Comparison of ENCODE assay signal across 13 cellular contexts in the genomic region with DNA sequence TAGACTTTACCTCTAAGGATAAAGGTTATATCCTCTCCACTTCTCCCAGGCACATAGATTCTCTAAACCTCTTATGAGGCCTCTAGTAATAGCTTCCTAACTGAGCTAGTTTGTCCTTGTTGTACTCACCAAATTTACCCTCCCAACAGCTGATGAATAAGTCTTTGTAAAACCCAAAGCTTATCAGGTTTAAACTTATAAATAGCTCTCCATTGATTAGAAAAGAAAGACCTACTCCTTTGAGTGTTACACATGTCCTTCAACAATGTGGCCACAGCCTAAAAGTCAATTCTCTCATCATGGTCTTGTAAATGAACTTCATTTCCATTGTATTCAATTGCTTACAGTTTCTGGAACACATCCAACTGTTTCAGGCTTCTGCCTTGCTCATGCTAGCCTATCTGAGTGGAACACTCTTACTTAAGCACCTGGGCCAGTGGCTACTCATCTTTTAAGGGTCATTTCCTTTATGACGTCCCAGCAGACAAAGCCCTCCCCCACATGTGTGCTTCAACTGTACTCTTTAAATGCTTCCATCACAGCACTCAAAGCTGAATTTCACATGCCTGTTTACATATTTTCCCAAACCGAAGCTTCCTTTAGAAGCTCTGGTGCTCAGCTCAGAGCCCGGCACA.
A peak's percentile ranks its signal among the peaks of the same experiment; 100 is the strongest.
DNase-seq lines count a peak whose midpoint lies in the region; ATAC-seq, FAIRE-seq and TF ChIP-seq lines count a peak whose summit lies in the region.
"Had no signal": no experiment of that assay in that cellular context is flagged by ENCODE, and none has a peak within 500 bp of the region (broad histone marks: within the 10 kb centered on the region; RNA-seq: fewer than 3 reads in every experiment).

No MANE protein-coding gene starts in this region.

- peaks cover 37% of the 10 kb centered on the region for H3K4me1 Mint-ChIP-seq in GM23338
- peaks cover 89% of the 10 kb centered on the region for H3K4me1 Mint-ChIP-seq in neural progenitor cell
- no peaks in the 10 kb centered on the region for H3K4me1 Mint-ChIP-seq in activated T-helper 17 cell treated with anti-CD3 and anti-CD28 coated beads, Interleukin-2, amount 50 U/mL, for 72 hours
- H3K4me1 Mint-ChIP-seq: IgD-negative memory B cell, memory B cell had no signal

- CTCF ChIA-PET in H1 (lab: Charles Lee; ENCODE audit: partially characterized antibody), result interaction anchor here (0.7 to 1.0 kb wide), 2 partner anchors 9 to 442 kb away, joined by 3 read pairs; no protein-coding TSS in a partner anchor

- peak; percentile 14 for DNase-seq in GM23338 (ENCODE audit: low spot score)
- peak; percentile 86 for DNase-seq in NCI-H226
- DNase-seq in H1 (ENCODE audit: low read depth in 1 of 2, low spot score in 2 of 2), result no peak
- no peak for DNase-seq in neural progenitor cell (ENCODE audit: low spot score)
- no peak for DNase-seq in central memory CD4-positive, alpha-beta T cell
- DNase-seq in dedifferentiated amniotic fluid mesenchymal stem cell (ENCODE audit: extremely low spot score), result no peak
- DNase-seq: SIG-M5, trophoblast cell had no signal

- peak; percentile 39 for FAIRE-seq in H1 (lab: Jason Lieb, UNC)

- POLR2A ChIA-PET in H1 (lab: Charles Lee; ENCODE audit: partially characterized antibody), result interaction anchor here (0.6 to 1.8 kb wide), 2 partner anchors 8 to 133 kb away, joined by 3 to 4 read pairs; no protein-coding TSS in a partner anchor

- peaks cover 0 to 3% of the 10 kb centered on the region in 2 experiments; a peak in 1 of 4 replicates for H3K9me3 ChIP-seq in H1 (ENCODE audit: insufficient read depth in 2 of 2, low read depth in 1 of 2, low read length in 1 of 2)
- H3K9me3 ChIP-seq in neural progenitor cell (ENCODE audit: low read depth), result no peaks in the 10 kb centered on the region

- H3K9ac ChIP-seq in H1 (replicated peaks in 1 of 4; ENCODE audit: extremely low read depth in 1 of 4, low read depth in 3 of 4, low read length in 3 of 4) (no peak overlapping the region), neural progenitor cell (no peak overlapping the region)

- H2AFZ ChIP-seq in GM23338 (no peak overlapping the region), H1 (ENCODE audit: low read length) (no peak overlapping the region), neural progenitor cell (replicated peaks) (no peak overlapping the region)

- H3K9me2 ChIP-seq in GM23338 (ENCODE audit: insufficient read depth), result no peaks in the 10 kb centered on the region

- no peak overlapping the region for H2AK5ac ChIP-seq in H1 (ENCODE audit: low read depth, low read length)

- H3K4ac ChIP-seq in H1 (replicated peaks; ENCODE audit: insufficient read length, low read depth, low read length), result no peak overlapping the region

- H3F3A ChIP-seq in GM23338 (replicated peaks; ENCODE audit: low read depth), result no peaks in the 10 kb centered on the region
- H3F3A ChIP-seq in neural progenitor cell (ENCODE audit: low read depth), result peaks cover 52% of the 10 kb centered on the region

- H3K9me3 Mint-ChIP-seq in GM23338, result no peaks in the 10 kb centered on the region
- peaks cover 6% of the 10 kb centered on the region for H3K9me3 Mint-ChIP-seq in neural progenitor cell
- H3K9me3 Mint-ChIP-seq in activated T-helper 17 cell treated with anti-CD3 and anti-CD28 coated beads, Interleukin-2, amount 50 U/mL, for 72 hours, result peaks cover 5% of the 10 kb centered on the region
- H3K9me3 Mint-ChIP-seq: dendritic cell treated with granulocyte-macrophage colony-stimulating factor and Interleukin-4, amounts not matched to agents 40 ng/mL and 50 ng/mL, for 4 days; memory B cell had no signal

- 70% methylated on average over 3 of the region's 3 CpGs; no CpG with 5 or more reads in 1 of the 2 experiments for WGBS in H1 (ENCODE audit: extremely low coverage in 1 of 2, insufficient coverage in 1 of 2, insufficient read length in 1 of 2, insufficient replicate concordance in 2 of 2, low coverage in 1 of 2, low lambda C conversion rate in 2 of 2, missing lambda C conversion rate in 1 of 2), 2 experiments

- no peak overlapping the region for H3K14ac ChIP-seq in H1 (ENCODE audit: insufficient read length)

- TF ChIP-seq RAD21 in H1 (IDR thresholded peaks at IDR 0.05 in 1 of 2, conservative IDR thresholded peaks at IDR 0.05 in 1 of 2; ENCODE audit: low read depth in 2 of 2, low read length in 2 of 2), result no peak

- peak overlapping the region; percentile 18 for H4K91ac ChIP-seq in H1 (replicated peaks; ENCODE audit: insufficient read length, low read length)

- H2BK20ac ChIP-seq in H1 (ENCODE audit: low read length), result no peak overlapping the region

- no peak for TF ChIP-seq POLR2A in H1 (IDR thresholded peaks at IDR 0.05; ENCODE audit: control extremely low read depth in 1 of 2, low read depth in 2 of 2, low read length in 2 of 2)

- no peak for TF ChIP-seq CTCF in GM23338 (conservative IDR thresholded peaks at IDR 0.05; ENCODE audit: low read depth in 2 of 2)
- no peak for TF ChIP-seq CTCF in H1 (IDR thresholded peaks at IDR 0.05; ENCODE audit: control extremely low read depth in 1 of 3, insufficient read depth in 1 of 3, low read depth in 1 of 3, low read length in 3 of 3)
- TF ChIP-seq CTCF in neural progenitor cell (IDR thresholded peaks at IDR 0.05), result no peak

- H2BK12ac ChIP-seq in H1 (ENCODE audit: low read depth, low read length), result peak overlapping the region; percentile 28; the same call in 1 of the 2 replicates

- H3K4me1 ChIP-seq in GM23338 (ENCODE audit: insufficient read depth) (peaks cover 52% of the 10 kb centered on the region), H1 (replicated peaks in 1 of 4; ENCODE audit: control insufficient read depth in 3 of 4, insufficient read depth in 4 of 4, low read length in 3 of 4) (peaks cover 0 to 20% (median 3%) of the 10 kb centered on the region in 4 experiments; a peak in 2 of 7 replicates), neural progenitor cell (peaks cover 63% of the 10 kb centered on the region)

- H3K27ac Mint-ChIP-seq in GM23338, result peak overlapping the region; percentile 32
- peak overlapping the region; percentile 81 for H3K27ac Mint-ChIP-seq in neural progenitor cell
- no peak overlapping the region for H3K27ac Mint-ChIP-seq in activated T-helper 17 cell treated with anti-CD3 and anti-CD28 coated beads, Interleukin-2, amount 50 U/mL, for 72 hours
- H3K27ac Mint-ChIP-seq: dendritic cell treated with granulocyte-macrophage colony-stimulating factor and Interleukin-4, amounts not matched to agents 40 ng/mL and 50 ng/mL, for 4 days; IgD-negative memory B cell; memory B cell had no signal

- no peak overlapping the region for H2BK120ac ChIP-seq in H1 (replicated peaks; ENCODE audit: low read depth, low read length)

- H3K4me3 Mint-ChIP-seq in GM23338, result no peak overlapping the region
- no peak overlapping the region for H3K4me3 Mint-ChIP-seq in neural progenitor cell
- no peak overlapping the region for H3K4me3 Mint-ChIP-seq in activated T-helper 17 cell treated with anti-CD3 and anti-CD28 coated beads, Interleukin-2, amount 50 U/mL, for 72 hours
- H3K4me3 Mint-ChIP-seq: dendritic cell treated with granulocyte-macrophage colony-stimulating factor and Interleukin-4, amounts not matched to agents 40 ng/mL and 50 ng/mL, for 4 days; IgD-negative memory B cell; memory B cell had no signal

- no peak overlapping the region for H4K5ac ChIP-seq in H1 (ENCODE audit: insufficient read length, low read depth, low read length)

- H2BK5ac ChIP-seq in H1 (ENCODE audit: low read depth, low read length), result no peak overlapping the region

- no peaks in the 10 kb centered on the region for H3K23me2 ChIP-seq in H1 (ENCODE audit: low read depth, low read length)

- no peak overlapping the region for H4K8ac ChIP-seq in H1 (ENCODE audit: extremely low read depth, insufficient read depth, low read length)

- no peaks in the 10 kb centered on the region for H3K36me3 ChIP-seq in GM23338 (ENCODE audit: insufficient read depth)
- H3K36me3 ChIP-seq in H1 (ENCODE audit: control insufficient read depth in 2 of 4, insufficient read depth in 4 of 4, low read length in 3 of 4), result no peaks in the 10 kb centered on the region
- peaks cover 9% of the 10 kb centered on the region for H3K36me3 ChIP-seq in neural progenitor cell

- peak overlapping the region; percentile 78 for H3K27ac ChIP-seq in GM23338 (ENCODE audit: low read depth)
- no peak overlapping the region for H3K27ac ChIP-seq in H1 (ENCODE audit: low read depth, low read length)
- H3K27ac ChIP-seq in neural progenitor cell, result peak overlapping the region; percentile 14

- H3K4me3 ChIP-seq in GM23338 (peak overlapping the region; percentile 12; the same call in 1 of the 2 replicates), H1 (ENCODE audit: extremely low read depth in 1 of 4, insufficient read depth in 2 of 4, low read depth in 3 of 4, low read length in 4 of 4) (no peak overlapping the region), neural progenitor cell (no peak overlapping the region)

- no peak overlapping the region for H3K56ac ChIP-seq in H1 (replicated peaks; ENCODE audit: insufficient read length, low read depth, low read length)

- no peak overlapping the region for H3K23ac ChIP-seq in H1 (ENCODE audit: insufficient read length)

- peak; percentile 40 for ATAC-seq in GM23338
- ATAC-seq in HG02970 (IDR thresholded peaks at IDR 0.05; ENCODE audit: low FRiP score, unreplicated experiment), result no peak
- no peak for ATAC-seq in activated T-helper 17 cell treated with anti-CD3 and anti-CD28 coated beads, Interleukin-2, amount 50 U/mL, for 72 hours (replicated peaks)

- H4K20me1 ChIP-seq in GM23338 (replicated peaks; ENCODE audit: insufficient read depth) (no peaks in the 10 kb centered on the region), H1 (replicated peaks in 1 of 2; ENCODE audit: control insufficient read depth in 1 of 2, insufficient read depth in 2 of 2, low read length in 2 of 2) (no peaks in the 10 kb centered on the region), neural progenitor cell (ENCODE audit: low read depth) (peaks cover 64% of the 10 kb centered on the region)

- H3K4me2 ChIP-seq in GM23338 (peak overlapping the region; percentile 24), H1 (ENCODE audit: insufficient read depth in 1 of 2, low read depth in 2 of 2, low read length in 2 of 2) (peak overlapping the region in 1 of 2 experiments; percentile 38; a peak in 1 of 4 replicates), neural progenitor cell (peak overlapping the region; percentile 17)

- no peak for TF ChIP-seq EP300 in H1 (IDR thresholded peaks at IDR 0.05; ENCODE audit: borderline replicate concordance in 1 of 2, low read depth in 2 of 2, low read length in 2 of 2)

- no peak overlapping the region for H2BK15ac ChIP-seq in H1 (ENCODE audit: low read length)

- H3K27me3 Mint-ChIP-seq in GM23338 (ENCODE audit: insufficient read depth, low read depth, poor library complexity) (no peaks in the 10 kb centered on the region), neural progenitor cell (ENCODE audit: insufficient read depth, low read depth) (peaks cover 2% of the 10 kb centered on the region)
- H3K27me3 Mint-ChIP-seq in activated T-helper 17 cell treated with anti-CD3 and anti-CD28 coated beads, Interleukin-2, amount 50 U/mL, for 72 hours, result no peaks in the 10 kb centered on the region
- H3K27me3 Mint-ChIP-seq: dendritic cell treated with granulocyte-macrophage colony-stimulating factor and Interleukin-4, amounts not matched to agents 40 ng/mL and 50 ng/mL, for 4 days; IgD-negative memory B cell; memory B cell had no signal

- no peaks in the 10 kb centered on the region for H3K79me1 ChIP-seq in H1 (ENCODE audit: low read depth, low read length)

- H3K36me3 Mint-ChIP-seq in GM23338 (ENCODE audit: low read depth) (no peaks in the 10 kb centered on the region), neural progenitor cell (peaks cover 20% of the 10 kb centered on the region)
- no peaks in the 10 kb centered on the region for H3K36me3 Mint-ChIP-seq in activated T-helper 17 cell treated with anti-CD3 and anti-CD28 coated beads, Interleukin-2, amount 50 U/mL, for 72 hours (ENCODE audit: low read depth)
- H3K36me3 Mint-ChIP-seq: IgD-negative memory B cell, memory B cell had no signal

- H3K79me2 ChIP-seq in GM23338 (replicated peaks; ENCODE audit: insufficient read depth), result no peaks in the 10 kb centered on the region
- H3K79me2 ChIP-seq in H1 (ENCODE audit: control insufficient read depth in 1 of 2, insufficient read depth in 2 of 2, low read length in 2 of 2), result no peaks in the 10 kb centered on the region
- peaks cover 95% of the 10 kb centered on the region for H3K79me2 ChIP-seq in neural progenitor cell (ENCODE audit: low read depth)

- H3K27me3 ChIP-seq in GM23338 (ENCODE audit: insufficient read depth) (no peaks in the 10 kb centered on the region), H1 (replicated peaks in 1 of 4; ENCODE audit: control insufficient read depth in 3 of 4, extremely low read depth in 1 of 4, insufficient read depth in 3 of 4, low read length in 3 of 4) (no peaks in the 10 kb centered on the region), neural progenitor cell (no peaks in the 10 kb centered on the region)

- H3K18ac ChIP-seq in H1 (ENCODE audit: extremely low read depth, low read length), result no peak overlapping the region

Comparison
In these comparisons a context has a peak if more than half of its experiments do, and no peak if none do; other contexts are left out.
1. DNase-seq: peak in GM23338 (single experiment) and NCI-H226 (single experiment); none in H1 (0 of 2), neural progenitor cell (single experiment), central memory CD4-positive, alpha-beta T cell (single experiment) and dedifferentiated amniotic fluid mesenchymal stem cell (single experiment).